ENCODE assay signal across 1 cellular context in genomic region chr7:102973096-102973802, GRCh38.
TF ChIP-seq lines count a peak whose summit lies in the region.

No MANE protein-coding gene starts in this region.

TF ChIP-seq in K562, 482 proteins besides CTCF, POLR2A, EP300 and RAD21 (continued from another document and continues in another):
- peak; percentile 82 for TF ChIP-seq ARID4B (CRISPR knock-in tag; IDR thresholded peaks at IDR 0.05)
- TF ChIP-seq CBFA2T3 (IDR thresholded peaks at IDR 0.05): peak; percentile 62
- TF ChIP-seq ZFX (CRISPR knock-in tag; IDR thresholded peaks at IDR 0.05): peak; percentile 97
- 0 out of 4 replicates have a peak, but pooled peaks of 1 of the 2 experiments have one; percentile 23 for TF ChIP-seq MLX (CRISPR knock-in tag; conservative IDR thresholded peaks at IDR 0.05)
- peak; percentile 98 for TF ChIP-seq FOXM1 (IDR thresholded peaks at IDR 0.05; ENCODE audit: low read depth)
- no peak for TF ChIP-seq FOXM1 (CRISPR knock-in tag; IDR thresholded peaks at IDR 0.05; ENCODE audit: low read depth)
- TF ChIP-seq ATF3 (IDR thresholded peaks at IDR 0.05): peak; percentile 90
- peak; percentile 66; the same call in 1 of the 2 replicates for TF ChIP-seq ATF3 (CRISPR knock-in tag; conservative IDR thresholded peaks at IDR 0.05)
- TF ChIP-seq SMARCA4 (IDR thresholded peaks at IDR 0.05): peak; percentile 85; the same call in 1 of the 2 replicates
- TF ChIP-seq SPI1 (IDR thresholded peaks at IDR 0.05; ENCODE audit: borderline replicate concordance, low read depth, low read length): peak; percentile 44
- 0 out of 2 replicates have a peak, but pooled peaks have one; percentile 55 for TF ChIP-seq ZBTB1 (CRISPR knock-in tag; IDR thresholded peaks at IDR 0.05; ENCODE audit: borderline replicate concordance, low read depth)
- TF ChIP-seq ZNF184 (CRISPR knock-in tag; IDR thresholded peaks at IDR 0.05): no peak
- TF ChIP-seq LEF1 (IDR thresholded peaks at IDR 0.05): peak; percentile 74
- TF ChIP-seq PYGO2 (tag; IDR thresholded peaks at IDR 0.05): 0 out of 2 replicates have a peak, but pooled peaks have one; percentile 35
- no peak for TF ChIP-seq SETDB1 (IDR thresholded peaks at IDR 0.05; ENCODE audit: low read length)
- TF ChIP-seq TRIM24 (IDR thresholded peaks at IDR 0.05): peak in 1 of 2 experiments; percentile 85; a peak in 3 of 4 replicates
- TF ChIP-seq ZNF263 (CRISPR knock-in tag; IDR thresholded peaks at IDR 0.05; ENCODE audit: borderline replicate concordance): peak; percentile 47
- peak; percentile 58; the same call in 1 of the 2 replicates for TF ChIP-seq ZNF431 (CRISPR knock-in tag; IDR thresholded peaks at IDR 0.05)
- TF ChIP-seq NFE2 (IDR thresholded peaks at IDR 0.05; ENCODE audit: low read depth): peak; percentile 100
- peak; percentile 36; the same call in 1 of the 2 replicates for TF ChIP-seq HMG20B (CRISPR knock-in tag; IDR thresholded peaks at IDR 0.05)
- no peak for TF ChIP-seq MED1 (CRISPR knock-in tag; IDR thresholded peaks at IDR 0.05; ENCODE audit: borderline replicate concordance)
- TF ChIP-seq MAZ (CRISPR knock-in tag; conservative IDR thresholded peaks at IDR 0.05 in 1 of 2, IDR thresholded peaks at IDR 0.05 in 1 of 2): peak; percentile 58 to 80; a peak in 3 of 4 replicates
- TF ChIP-seq ASH1L (IDR thresholded peaks at IDR 0.05; ENCODE audit: borderline replicate concordance, low read depth, partially characterized antibody): peak; percentile 81
- no peak for TF ChIP-seq ID3 (CRISPR knock-in tag; IDR thresholded peaks at IDR 0.05)
- peak; percentile 65; the same call in 1 of the 2 replicates for TF ChIP-seq ID3 (tag; IDR thresholded peaks at IDR 0.05)
- peak; percentile 89 for TF ChIP-seq SMAD1 (IDR thresholded peaks at IDR 0.05; ENCODE audit: low read depth, low read length, partially characterized antibody)
- no peak for TF ChIP-seq SIX5 (IDR thresholded peaks at IDR 0.05; ENCODE audit: borderline replicate concordance in 1 of 2, insufficient read depth in 1 of 2, low read depth in 1 of 2, low read length in 2 of 2)
- peak; percentile 27 for TF ChIP-seq MEIS2 (IDR thresholded peaks at IDR 0.05; ENCODE audit: partially characterized antibody)
- TF ChIP-seq JUNB (CRISPR knock-in tag; conservative IDR thresholded peaks at IDR 0.05): no peak; the same call in 1 of the 2 replicates
- peak in 1 of 2 experiments; percentile 61; a peak in 1 of 4 replicates for TF ChIP-seq CSDE1 (IDR thresholded peaks at IDR 0.05)
- TF ChIP-seq SMARCB1 (IDR thresholded peaks at IDR 0.05; ENCODE audit: insufficient read length, low read depth): no peak
- TF ChIP-seq ZNF395 (CRISPR knock-in tag; IDR thresholded peaks at IDR 0.05): peak; percentile 72
- peak; percentile 49; the same call in 1 of the 2 replicates for TF ChIP-seq KAT7 (CRISPR knock-in tag; IDR thresholded peaks at IDR 0.05; ENCODE audit: borderline replicate concordance)
- TF ChIP-seq ZBTB11 (CRISPR knock-in tag; IDR thresholded peaks at IDR 0.05): peak in 1 of 3 experiments; percentile 86; a peak in 2 of 6 replicates
- peak; percentile 10 for TF ChIP-seq PRDM10 (IDR thresholded peaks at IDR 0.05; ENCODE audit: partially characterized antibody)
- no peak for TF ChIP-seq ZBTB26 (CRISPR knock-in tag; IDR thresholded peaks at IDR 0.05)
- peak; percentile 82; the same call in 1 of the 2 replicates for TF ChIP-seq JUND (IDR thresholded peaks at IDR 0.05; ENCODE audit: borderline replicate concordance, low read depth, low read length)
- TF ChIP-seq JUND (tag; IDR thresholded peaks at IDR 0.05; ENCODE audit: borderline replicate concordance, low read depth, low read length): peak; percentile 91; the same call in 2 of the 3 replicates
- peak; percentile 77 for TF ChIP-seq CC2D1A (IDR thresholded peaks at IDR 0.05)
